9 cellular contexts compared by ENCODE assay signal in the genomic region with DNA sequence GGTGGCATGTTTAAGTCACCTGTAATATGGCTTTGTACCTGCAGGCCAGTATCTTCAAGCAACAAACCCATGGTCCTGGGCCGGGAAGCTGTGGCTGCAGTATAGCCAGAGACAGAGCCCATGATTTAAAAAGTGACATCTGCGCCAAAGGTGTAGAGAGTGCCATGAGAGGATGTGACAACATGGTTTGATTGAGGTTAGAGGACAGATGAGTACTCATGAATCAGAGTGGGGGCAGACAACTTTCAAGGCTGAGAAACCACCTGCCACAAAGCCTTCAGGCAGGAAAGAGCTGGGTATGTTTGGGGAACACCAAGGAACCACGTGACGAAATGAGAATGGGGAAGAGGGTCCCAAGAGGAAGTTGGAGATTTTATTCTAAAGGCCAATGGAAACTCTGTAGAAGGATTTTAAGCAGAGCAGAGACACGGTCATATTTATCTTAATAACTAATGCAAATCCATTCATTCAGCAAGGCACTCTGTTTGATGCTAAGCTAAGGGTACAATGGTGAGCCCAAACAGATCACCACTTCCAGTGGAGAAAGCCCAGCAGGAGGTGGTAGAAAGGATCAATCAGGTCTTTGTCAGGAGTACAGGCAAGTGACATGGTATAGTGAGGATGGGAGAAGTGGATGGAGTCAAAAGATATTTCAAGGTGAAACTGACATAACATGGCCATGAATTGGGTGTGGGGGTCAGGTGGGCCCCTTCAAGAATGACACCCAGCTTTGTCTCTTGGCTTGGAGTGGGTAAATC. TPM values are rescaled to one million over a fixed set of nuclear protein-coding genes. Genes with fewer than 3 reads are reported as not detected.
DNase-seq lines count a peak whose midpoint lies in the region; ATAC-seq and TF ChIP-seq lines count a peak whose summit lies in the region.
"Had no signal": no experiment of that assay in that cellular context is flagged by ENCODE, and none has a peak within 500 bp of the region (broad histone marks: within the 10 kb centered on the region; RNA-seq: fewer than 3 reads in every experiment).

No MANE protein-coding gene starts in this region.

- no peaks in the 10 kb centered on the region for H4K20me1 ChIP-seq in hepatocyte (ENCODE audit: insufficient read depth, poor library complexity, severe bottlenecking)

- H3K27ac ChIP-seq in hepatocyte (no peak overlapping the region), left lung (peak overlapping the region in 1 of 2 donors; percentile 14)

- H3K36me3 Mint-ChIP-seq in T-helper 1 cell treated with Interleukin-12 subunit alpha and Interleukin-12 subunit beta and Interleukin-4 antibody, amounts not matched to agents 30 μg/mL and 1 μg/mL, for 36 hours (ENCODE audit: low read depth) = peaks cover 23% of the 10 kb centered on the region

- peaks cover 9% of the 10 kb centered on the region for H3K79me2 ChIP-seq in hepatocyte

- ATAC-seq in HG02798 (IDR thresholded peaks at IDR 0.05; ENCODE audit: poor library complexity, unreplicated experiment) (peak; percentile 22), left lung (no peak)

- H3K4me1 Mint-ChIP-seq in T-helper 1 cell treated with Interleukin-12 subunit alpha and Interleukin-12 subunit beta and Interleukin-4 antibody, amounts not matched to agents 30 μg/mL and 1 μg/mL, for 36 hours (ENCODE audit: low read depth) = peaks cover 50% of the 10 kb centered on the region

- WGBS in hepatocyte (ENCODE audit: low lambda C conversion rate, missing lambda C conversion rate) = 85% methylated on average over 5 of the region's 5 CpGs

- H2AFZ ChIP-seq in hepatocyte = no peak overlapping the region

- peak overlapping the region; percentile 82 for H3K27ac Mint-ChIP-seq in T-helper 1 cell treated with Interleukin-12 subunit alpha and Interleukin-12 subunit beta and Interleukin-4 antibody, amounts not matched to agents 30 μg/mL and 1 μg/mL, for 36 hours

- no peaks in the 10 kb centered on the region for H3K27me3 ChIP-seq in hepatocyte
- no peaks in the 10 kb centered on the region for H3K27me3 ChIP-seq in left lung

- no peaks in the 10 kb centered on the region for H3K9me2 ChIP-seq in hepatocyte (replicated peaks; ENCODE audit: insufficient read depth)

- intact Hi-C loops in left lung (cut with DNase I) = no loop called here

- H3K4me3 ChIP-seq in hepatocyte (no peak overlapping the region), left lung (no peak overlapping the region)

- no peaks in the 10 kb centered on the region for H3K9me3 Mint-ChIP-seq in T-helper 1 cell treated with Interleukin-12 subunit alpha and Interleukin-12 subunit beta and Interleukin-4 antibody, amounts not matched to agents 30 μg/mL and 1 μg/mL, for 36 hours

- H3K4me1 ChIP-seq in hepatocyte (ENCODE audit: insufficient read depth) (peaks cover 10% of the 10 kb centered on the region), left lung (peaks cover 11 to 41% of the 10 kb centered on the region in 2 donors)

- H3K27me3 Mint-ChIP-seq in T-helper 1 cell treated with Interleukin-12 subunit alpha and Interleukin-12 subunit beta and Interleukin-4 antibody, amounts not matched to agents 30 μg/mL and 1 μg/mL, for 36 hours (ENCODE audit: low read depth) = no peaks in the 10 kb centered on the region

- TF ChIP-seq CTCF in GM10266 (IDR thresholded peaks at IDR 0.05; ENCODE audit: control insufficient read depth, insufficient read depth, low read depth, missing control alignments) = no peak
- no peak for TF ChIP-seq CTCF in hepatocyte (IDR thresholded peaks at IDR 0.05; ENCODE audit: poor library complexity)
- TF ChIP-seq CTCF in left lung (IDR thresholded peaks at IDR 0.05) = no peak

- peak overlapping the region; percentile 26 for H3K4me3 Mint-ChIP-seq in T-helper 1 cell treated with Interleukin-12 subunit alpha and Interleukin-12 subunit beta and Interleukin-4 antibody, amounts not matched to agents 30 μg/mL and 1 μg/mL, for 36 hours

- DNase-seq in GM10266 (ENCODE audit: extremely low spot score) (peak; percentile 71), midbrain (lab: John Stamatoyannopoulos, UW) (peak; percentile 30), hepatocyte (ENCODE audit: low spot score) (no peak), left lung (no peak)
- DNase-seq in activated CD4-positive, CD25-positive, alpha-beta regulatory T cell (lab: John Stamatoyannopoulos, UW) = no peak
- DNase-seq in effector CD8-positive, alpha-beta T cell (lab: John Stamatoyannopoulos, UW) = no peak
- DNase-seq: SHP77 treated with DMSO at 0.1 percent for 48 hours had no signal

- H3K36me3 ChIP-seq in hepatocyte (replicated peaks; ENCODE audit: insufficient read depth, low read depth) = no peaks in the 10 kb centered on the region
- peaks cover 0 to 29% of the 10 kb centered on the region in 2 donors for H3K36me3 ChIP-seq in left lung

- H3K4me2 ChIP-seq in hepatocyte = no peak overlapping the region

- H3K9me3 ChIP-seq in hepatocyte (ENCODE audit: low read depth) = no peaks in the 10 kb centered on the region
- no peaks in the 10 kb centered on the region for H3K9me3 ChIP-seq in left lung

RNA-seq across cellular contexts. Expression of gene MICAL1, which starts 3.4 kb away (rescaled TPM):
- 38.2 and 46.5 TPM in 2 replicates for total RNA-seq in hepatocyte
- 51.2 and 52.7 TPM in 2 replicates for polyA plus RNA-seq in hepatocyte
- total RNA-seq in left lung = 10 to 100 TPM; 60.7 to 70.9 TPM

RNA-seq across cellular contexts. Expression of gene SMPD2, which starts 18.4 kb away (rescaled TPM):
- 9.3 and 15.3 TPM in 2 replicates for total RNA-seq in hepatocyte
- polyA plus RNA-seq in hepatocyte = 19.2 and 25.1 TPM in 2 replicates
- 10 to 100 TPM; 12.8 TPM for total RNA-seq in left lung

RNA-seq across cellular contexts. Expression of gene PPIL6, which starts 18.5 kb away (rescaled TPM):
- total RNA-seq in hepatocyte = 2.2 and 2.6 TPM in 2 replicates
- 2.9 and 3.8 TPM in 2 replicates for polyA plus RNA-seq in hepatocyte
- 1 to 10 TPM; 4.5 to 8.4 TPM for total RNA-seq in left lung

RNA-seq across cellular contexts. Expression of gene ZBTB24, which starts 24.1 kb away (rescaled TPM):
- total RNA-seq in hepatocyte (6.7 and 6.9 TPM in 2 replicates), left lung (1 to 10 TPM; 7.3 to 7.7 TPM)
- 2.5 and 3.8 TPM in 2 replicates for polyA plus RNA-seq in hepatocyte

Comparison
In these comparisons a context has a peak if more than half of its experiments do, and no peak if none do; other contexts are left out.
1. DNase-seq: peak in GM10266 (single experiment) and midbrain (single experiment); none in hepatocyte (single experiment), activated CD4-positive, CD25-positive, alpha-beta regulatory T cell (0 of 4), effector CD8-positive, alpha-beta T cell (single experiment) and left lung (0 of 2).